In genomic region chr4:3499710-3500109, GRCh38 we compare ENCODE assay signal across 1 cellular context.
TF ChIP-seq lines count a peak whose summit lies in the region.

No MANE protein-coding gene starts in this region.

TF ChIP-seq in HEK293, 187 proteins besides CTCF, POLR2A, EP300 and RAD21 (continued from another document):
- TF ChIP-seq, protein P1, sequence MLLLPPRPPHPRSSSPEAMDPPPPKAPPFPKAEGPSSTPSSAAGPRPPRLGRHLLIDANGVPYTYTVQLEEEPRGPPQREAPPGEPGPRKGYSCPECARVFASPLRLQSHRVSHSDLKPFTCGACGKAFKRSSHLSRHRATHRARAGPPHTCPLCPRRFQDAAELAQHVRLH (tag by site-specific recombination; IDR thresholded peaks at IDR 0.05): no peak
- TF ChIP-seq ZBTB8A (tag by site-specific recombination; IDR thresholded peaks at IDR 0.05): no peak
- no peak for TF ChIP-seq ZNF558 (tag by site-specific recombination; IDR thresholded peaks at IDR 0.05)
- TF ChIP-seq HIC1 (tag by site-specific recombination; IDR thresholded peaks at IDR 0.05): no peak
- no peak for TF ChIP-seq ZFP37 (tag by site-specific recombination; IDR thresholded peaks at IDR 0.05)
- no peak for TF ChIP-seq KLF7 (tag by site-specific recombination; IDR thresholded peaks at IDR 0.05; ENCODE audit: borderline replicate concordance)
- peak; percentile 29; the same call in 1 of the 2 replicates for TF ChIP-seq ZBTB10 (tag by site-specific recombination; IDR thresholded peaks at IDR 0.05)
- TF ChIP-seq ZNF701 (tag by site-specific recombination; IDR thresholded peaks at IDR 0.05): no peak
- TF ChIP-seq ZNF341 (tag by site-specific recombination; IDR thresholded peaks at IDR 0.05; ENCODE audit: low read depth): peak; percentile 55
- no peak for TF ChIP-seq ZNF155 (tag by site-specific recombination; IDR thresholded peaks at IDR 0.05)
- no peak for TF ChIP-seq ZNF488 (tag by site-specific recombination; IDR thresholded peaks at IDR 0.05)
- no peak for TF ChIP-seq ZNF624 (tag by site-specific recombination; IDR thresholded peaks at IDR 0.05)
